21 cellular contexts compared by ENCODE assay signal in the genomic region with DNA sequence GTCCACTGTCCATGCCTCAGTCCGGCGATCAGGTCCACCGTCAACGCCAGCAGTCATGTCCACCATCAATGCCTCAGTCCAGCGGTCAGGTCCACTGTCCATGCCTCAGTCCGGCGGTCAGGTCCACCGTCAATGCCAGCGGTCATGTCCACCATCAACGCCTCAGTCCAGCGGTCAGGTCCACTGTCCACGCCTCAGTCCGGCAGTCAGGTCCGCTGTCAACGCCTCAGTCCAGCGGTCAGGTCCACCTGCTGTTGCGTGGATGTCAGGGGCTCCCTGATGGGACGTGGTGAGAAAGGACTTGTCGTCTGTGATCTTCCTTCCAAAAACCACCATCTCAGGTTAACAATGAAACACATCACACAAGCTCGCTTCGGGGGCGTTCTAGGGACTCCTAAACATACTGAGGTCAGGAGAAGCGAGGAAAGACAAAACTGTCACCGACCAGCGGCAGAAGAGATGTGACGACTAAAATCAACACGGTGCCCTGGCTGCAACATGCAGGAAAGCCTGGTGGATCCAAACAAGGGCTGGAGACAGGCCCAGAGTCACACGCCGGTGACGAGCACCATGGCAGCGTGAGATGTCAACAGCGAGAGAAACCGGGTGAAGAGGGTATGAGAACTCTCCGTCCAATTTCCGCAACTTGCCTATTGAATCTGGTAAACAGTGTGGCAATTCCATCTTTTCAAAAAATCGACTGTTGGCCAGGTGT.
DNase-seq lines count a peak whose midpoint lies in the region; ATAC-seq and TF ChIP-seq lines count a peak whose summit lies in the region.
"Had no signal": no experiment of that assay in that cellular context is flagged by ENCODE, and none has a peak within 500 bp of the region (broad histone marks: within the 10 kb centered on the region; RNA-seq: fewer than 3 reads in every experiment).

No MANE protein-coding gene starts in this region.

- peaks cover 5 to 24% (median 20%) of the 10 kb centered on the region in 4 donors for H3K4me1 Mint-ChIP-seq in CD4-positive, CD25-positive, alpha-beta regulatory T cell

- peaks cover 16% of the 10 kb centered on the region for H3K36me3 Mint-ChIP-seq in CD4-positive, CD25-positive, alpha-beta regulatory T cell

- H3K27ac Mint-ChIP-seq in CD4-positive, CD25-positive, alpha-beta regulatory T cell: peak overlapping the region; percentile 59 to 75 (median 74)

- 92% methylated on average over 36 of the region's 36 CpGs for WGBS in right cardiac atrium
- WGBS in spleen, 5 donors: 97 to 99% (median 98%) methylated on average over 30 to 36 of the region's 36 CpGs

- DNase-seq in activated effector memory CD4-positive, alpha-beta T cell treated with anti-CD3 and anti-CD28 coated beads, Interleukin-2, amount 50 U/mL, for 16 hours: peak; percentile 39
- no peak for DNase-seq in activated effector memory CD4-positive, alpha-beta T cell treated with Interleukin-2 at 50 U/mL for 16 hours
- DNase-seq in CD4-positive, CD25-positive, alpha-beta regulatory T cell: no peak
- DNase-seq in right cardiac atrium (peak in 2 of 3 donors; percentile 61 to 63), spleen (peak; percentile 69), brain microvascular endothelial cell (no peak)
- DNase-seq: AML-193; CD4-positive, alpha-beta memory T cell; GF-D8; NCI-H1417; NCI-H187; NCI-H2107; NCI-H2227 treated with DMSO at 0.1 percent for 48 hours; NCI-H524; NCI-H82; PC-9; SJCRH30 had no signal

- TF ChIP-seq CTCF in spleen (IDR thresholded peaks at IDR 0.05 in 8 of 11, conservative IDR thresholded peaks at IDR 0.05 in 3 of 11) (no peak), brain microvascular endothelial cell (IDR thresholded peaks at IDR 0.05; ENCODE audit: low read depth, low read length, missing control alignments) (no peak)

- no peaks in the 10 kb centered on the region for H3K27me3 Mint-ChIP-seq in CD4-positive, CD25-positive, alpha-beta regulatory T cell
- H3K27me3 Mint-ChIP-seq: CD4-positive, alpha-beta memory T cell had no signal

- intact Hi-C loops in right cardiac atrium (cut with DNase I): no loop called here
- intact Hi-C loops in spleen (cut with DNase I; ENCODE audit: low total_unique reads): no loop called here

- no peaks in the 10 kb centered on the region for H3K27me3 ChIP-seq in CD4-positive, CD25-positive, alpha-beta regulatory T cell (ENCODE audit: control insufficient read depth, insufficient read depth, low read length)
- no peaks in the 10 kb centered on the region for H3K27me3 ChIP-seq in right cardiac atrium (ENCODE audit: control insufficient read depth, insufficient read depth)
- no peaks in the 10 kb centered on the region for H3K27me3 ChIP-seq in spleen (replicated peaks in 1 of 7)
- no peaks in the 10 kb centered on the region for H3K27me3 ChIP-seq in brain microvascular endothelial cell (replicated peaks)
- H3K27me3 ChIP-seq: SJCRH30 had no signal

- no peak overlapping the region for H3K27ac ChIP-seq in CD4-positive, CD25-positive, alpha-beta regulatory T cell (ENCODE audit: insufficient read depth, low read length, poor library complexity, severe bottlenecking)
- H3K27ac ChIP-seq in right cardiac atrium (ENCODE audit: low read length): no peak overlapping the region
- H3K27ac ChIP-seq in spleen: peak overlapping the region in 1 of 8 donors; percentile 3
- no peak overlapping the region for H3K27ac ChIP-seq in brain microvascular endothelial cell
- H3K27ac ChIP-seq: 22Rv1, PC-9, RWPE1, SJCRH30 had no signal

- H3K4me1 ChIP-seq in CD4-positive, CD25-positive, alpha-beta regulatory T cell (ENCODE audit: control insufficient read depth, insufficient read depth, low read length, poor library complexity, severe bottlenecking): peaks cover 2% of the 10 kb centered on the region
- no peaks in the 10 kb centered on the region for H3K4me1 ChIP-seq in right cardiac atrium (ENCODE audit: control insufficient read depth, insufficient read depth, low read length)
- H3K4me1 ChIP-seq in spleen: peaks cover 0 to 13% (median 7%) of the 10 kb centered on the region in 6 donors
- H3K4me1 ChIP-seq: SJCRH30 had no signal

- H3K4me3 Mint-ChIP-seq in CD4-positive, CD25-positive, alpha-beta regulatory T cell: no peak overlapping the region

- no peaks in the 10 kb centered on the region for H3K36me3 ChIP-seq in CD4-positive, CD25-positive, alpha-beta regulatory T cell (ENCODE audit: control insufficient read depth, insufficient read depth, low read length)
- H3K36me3 ChIP-seq in spleen (peaks cover 0 to 52% (median 0%) of the 10 kb centered on the region in 6 donors), brain microvascular endothelial cell (replicated peaks) (no peaks in the 10 kb centered on the region)
- H3K36me3 ChIP-seq: SJCRH30 had no signal

- in situ Hi-C loops in brain microvascular endothelial cell (cut with HindIII; ENCODE audit: low pct_ligation_motif_present, low sequenced_read_pairs): no loop called here

- TF ChIP-seq POLR2A in spleen (IDR thresholded peaks at IDR 0.05): no peak

- no peaks in the 10 kb centered on the region for H3K9me3 ChIP-seq in CD4-positive, CD25-positive, alpha-beta regulatory T cell (ENCODE audit: control insufficient read depth in 2 of 2, low read length in 2 of 2)
- H3K9me3 ChIP-seq in right cardiac atrium (ENCODE audit: control insufficient read depth, low read length) (no peaks in the 10 kb centered on the region), spleen (no peaks in the 10 kb centered on the region)
- H3K9me3 ChIP-seq: SJCRH30 had no signal

- no peaks in the 10 kb centered on the region for H3K9me3 Mint-ChIP-seq in CD4-positive, CD25-positive, alpha-beta regulatory T cell
- H3K9me3 Mint-ChIP-seq: CD4-positive, alpha-beta memory T cell had no signal

- no peak overlapping the region for H3K4me3 ChIP-seq in CD4-positive, CD25-positive, alpha-beta regulatory T cell (ENCODE audit: low read depth, low read length)
- H3K4me3 ChIP-seq in right cardiac atrium (ENCODE audit: low read length) (no peak overlapping the region), spleen (no peak overlapping the region), brain microvascular endothelial cell (ENCODE audit: low read depth, low read length) (no peak overlapping the region)
- H3K4me3 ChIP-seq: PC-9, SJCRH30 had no signal

- no peak for ATAC-seq in CD4-positive, CD25-positive, alpha-beta regulatory T cell (ENCODE audit: low read depth in 2 of 2)
- ATAC-seq in right cardiac atrium (peak; percentile 27 to 68), HG02642 (IDR thresholded peaks at IDR 0.05; ENCODE audit: poor library complexity, unreplicated experiment) (no peak), GM18868 (IDR thresholded peaks at IDR 0.05; ENCODE audit: unreplicated experiment) (no peak)

Comparison
In these comparisons a context has a peak if more than half of its experiments do, and no peak if none do; other contexts are left out.
1. DNase-seq: peak in activated effector memory CD4-positive, alpha-beta T cell treated with anti-CD3 and anti-CD28 coated beads, Interleukin-2, amount 50 U/mL, for 16 hours (single experiment), right cardiac atrium (2 of 3) and spleen (single experiment); none in activated effector memory CD4-positive, alpha-beta T cell treated with Interleukin-2 at 50 U/mL for 16 hours (single experiment), CD4-positive, CD25-positive, alpha-beta regulatory T cell (0 of 3) and brain microvascular endothelial cell (single experiment).
2. ATAC-seq: peak in right cardiac atrium (2 of 2); none in CD4-positive, CD25-positive, alpha-beta regulatory T cell (0 of 2), HG02642 (single experiment) and GM18868 (single experiment).